In genomic region chr10:124228017-124228379, GRCh38 we compare ENCODE assay signal across 16 cellular contexts.
DNase-seq lines count a peak whose midpoint lies in the region; ATAC-seq and TF ChIP-seq lines count a peak whose summit lies in the region.
"Had no signal": no experiment of that assay in that cellular context is flagged by ENCODE, and none has a peak within 500 bp of the region (broad histone marks: within the 10 kb centered on the region; RNA-seq: fewer than 3 reads in every experiment).

No MANE protein-coding gene starts in this region.

- no peak for ATAC-seq in activated CD4-positive, alpha-beta T cell treated with anti-CD3 and anti-CD28 coated beads for 36 hours
- no peak for ATAC-seq in CD4-positive, CD25-positive, alpha-beta regulatory T cell (ENCODE audit: low read depth in 2 of 2)
- no peak for ATAC-seq in activated CD8-positive, alpha-beta T cell treated with anti-CD3 and anti-CD28 coated beads for 36 hours
- ATAC-seq in memory B cell (ENCODE audit: low read depth) (no peak), HG03196 (IDR thresholded peaks at IDR 0.05; ENCODE audit: unreplicated experiment) (no peak), body of pancreas (no peak)
- ATAC-seq: HepG2 had no signal

- CTCF ChIA-PET in activated CD4-positive, alpha-beta T cell treated with anti-CD3 and anti-CD28 coated beads for 36 hours (lab: Charles Lee), result no interaction called here
- CTCF ChIA-PET in activated CD8-positive, alpha-beta T cell treated with anti-CD3 and anti-CD28 coated beads for 36 hours (lab: Charles Lee), result no interaction called here

- intact Hi-C loops in activated CD4-positive, alpha-beta T cell treated with anti-CD3 and anti-CD28 coated beads for 36 hours (cut with DNase I, micrococcal nuclease), result loop anchor here in 1 of 2 experiments (5.0 to 10.0 kb wide), 2 partner anchors 233 to 504 kb away; no protein-coding TSS in a partner anchor
- intact Hi-C loops in activated CD8-positive, alpha-beta T cell treated with anti-CD3 and anti-CD28 coated beads for 36 hours (cut with micrococcal nuclease), result no loop called here
- intact Hi-C loops in body of pancreas (cut with DNase I), result no loop called here

- peaks cover 0 to 14% of the 10 kb centered on the region in 2 experiments for H3K9me3 ChIP-seq in CD4-positive, CD25-positive, alpha-beta regulatory T cell (ENCODE audit: control insufficient read depth in 2 of 2, low read length in 2 of 2)
- H3K9me3 ChIP-seq in body of pancreas, result no peaks in the 10 kb centered on the region
- H3K9me3 ChIP-seq: Caco-2, MG63 had no signal

- no peak overlapping the region for H3K27ac Mint-ChIP-seq in activated CD4-positive, alpha-beta T cell treated with anti-CD3 and anti-CD28 coated beads for 36 hours
- peak overlapping the region; percentile 84 to 100 (median 99) for H3K27ac Mint-ChIP-seq in CD4-positive, CD25-positive, alpha-beta regulatory T cell
- H3K27ac Mint-ChIP-seq in activated CD8-positive, alpha-beta T cell treated with anti-CD3 and anti-CD28 coated beads for 36 hours, result peak overlapping the region; percentile 19
- H3K27ac Mint-ChIP-seq in memory B cell, result peak overlapping the region; percentile 95

- no peak for TF ChIP-seq POLR2A in body of pancreas (IDR thresholded peaks at IDR 0.05)

- H3K36me3 ChIP-seq in CD4-positive, CD25-positive, alpha-beta regulatory T cell (ENCODE audit: control insufficient read depth, insufficient read depth, low read length), result no peaks in the 10 kb centered on the region
- H3K36me3 ChIP-seq in body of pancreas (replicated peaks in 1 of 2; ENCODE audit: insufficient read depth in 1 of 2, low read depth in 2 of 2), result no peaks in the 10 kb centered on the region
- H3K36me3 ChIP-seq: MG63 had no signal

- peaks cover 3% of the 10 kb centered on the region for H3K27me3 Mint-ChIP-seq in activated CD4-positive, alpha-beta T cell treated with anti-CD3 and anti-CD28 coated beads for 36 hours
- peaks cover 32% of the 10 kb centered on the region for H3K27me3 Mint-ChIP-seq in CD4-positive, CD25-positive, alpha-beta regulatory T cell
- no peaks in the 10 kb centered on the region for H3K27me3 Mint-ChIP-seq in activated CD8-positive, alpha-beta T cell treated with anti-CD3 and anti-CD28 coated beads for 36 hours
- H3K27me3 Mint-ChIP-seq in memory B cell, result no peaks in the 10 kb centered on the region

- H3K4me3 ChIP-seq in CD4-positive, CD25-positive, alpha-beta regulatory T cell (ENCODE audit: low read depth, low read length), result no peak overlapping the region
- H3K4me3 ChIP-seq in body of pancreas, result no peak overlapping the region
- H3K4me3 ChIP-seq: MG63, PC-9 had no signal

- H3K4me1 ChIP-seq in CD4-positive, CD25-positive, alpha-beta regulatory T cell (ENCODE audit: control insufficient read depth, insufficient read depth, low read length, poor library complexity, severe bottlenecking), result no peaks in the 10 kb centered on the region
- no peaks in the 10 kb centered on the region for H3K4me1 ChIP-seq in body of pancreas
- H3K4me1 ChIP-seq: Caco-2 had no signal

- H3K4me3 Mint-ChIP-seq in activated CD4-positive, alpha-beta T cell treated with anti-CD3 and anti-CD28 coated beads for 36 hours, result peak overlapping the region; percentile 1
- H3K4me3 Mint-ChIP-seq in CD4-positive, CD25-positive, alpha-beta regulatory T cell, result peak overlapping the region; percentile 66 to 99 (median 86)
- H3K4me3 Mint-ChIP-seq in activated CD8-positive, alpha-beta T cell treated with anti-CD3 and anti-CD28 coated beads for 36 hours, result peak overlapping the region; percentile 2
- no peak overlapping the region for H3K4me3 Mint-ChIP-seq in memory B cell

- no peak for DNase-seq in activated CD4-positive, alpha-beta T cell treated with anti-CD3 and anti-CD28 coated beads for 36 hours
- no peak for DNase-seq in activated CD4-positive, alpha-beta T cell treated with anti-CD3 and anti-CD28 coated beads for 48 hours
- DNase-seq in CD4-positive, CD25-positive, alpha-beta regulatory T cell, result no peak
- no peak for DNase-seq in activated CD8-positive, alpha-beta T cell treated with anti-CD3 and anti-CD28 coated beads for 36 hours
- DNase-seq in memory B cell (ENCODE audit: low spot score in 2 of 2), result no peak
- DNase-seq in NCI-H1436 (lab: John Stamatoyannopoulos, UW), result no peak
- no peak for DNase-seq in body of pancreas
- DNase-seq: Caco-2, MG63, NCI-H1930, NCI-H2171, NCI-H774, PC-9 had no signal

- H3K36me3 Mint-ChIP-seq in activated CD4-positive, alpha-beta T cell treated with anti-CD3 and anti-CD28 coated beads for 36 hours (ENCODE audit: low read depth), result no peaks in the 10 kb centered on the region
- peaks cover 3% of the 10 kb centered on the region for H3K36me3 Mint-ChIP-seq in CD4-positive, CD25-positive, alpha-beta regulatory T cell
- H3K36me3 Mint-ChIP-seq in activated CD8-positive, alpha-beta T cell treated with anti-CD3 and anti-CD28 coated beads for 36 hours (ENCODE audit: low read depth), result no peaks in the 10 kb centered on the region
- no peaks in the 10 kb centered on the region for H3K36me3 Mint-ChIP-seq in memory B cell

- TF ChIP-seq CTCF in activated CD8-positive, alpha-beta T cell treated with anti-CD3 and anti-CD28 coated beads for 36 hours (IDR thresholded peaks at IDR 0.05), result no peak
- no peak for TF ChIP-seq CTCF in body of pancreas (IDR thresholded peaks at IDR 0.05)

- 73 to 82% methylated on average over 2 of the region's 2 CpGs for WGBS in body of pancreas, 2 donors

- H3K9me3 Mint-ChIP-seq in activated CD4-positive, alpha-beta T cell treated with anti-CD3 and anti-CD28 coated beads for 36 hours (ENCODE audit: low read depth), result peaks cover 25% of the 10 kb centered on the region
- H3K9me3 Mint-ChIP-seq in CD4-positive, CD25-positive, alpha-beta regulatory T cell, result peaks cover 0 to 29% (median 6%) of the 10 kb centered on the region in 7 donors
- H3K9me3 Mint-ChIP-seq in activated CD8-positive, alpha-beta T cell treated with anti-CD3 and anti-CD28 coated beads for 36 hours, result peaks cover 21% of the 10 kb centered on the region
- H3K9me3 Mint-ChIP-seq in memory B cell, result peaks cover 6% of the 10 kb centered on the region

- no peaks in the 10 kb centered on the region for H3K27me3 ChIP-seq in CD4-positive, CD25-positive, alpha-beta regulatory T cell (ENCODE audit: control insufficient read depth, insufficient read depth, low read length)
- no peaks in the 10 kb centered on the region for H3K27me3 ChIP-seq in body of pancreas
- H3K27me3 ChIP-seq: MG63 had no signal

- POLR2A ChIA-PET in activated CD4-positive, alpha-beta T cell treated with anti-CD3 and anti-CD28 coated beads for 36 hours (lab: Charles Lee), result no interaction called here
- POLR2A ChIA-PET in activated CD8-positive, alpha-beta T cell treated with anti-CD3 and anti-CD28 coated beads for 36 hours (lab: Charles Lee), result interaction anchor here (0.5 kb wide), 1 partner anchor 1191 kb away, joined by 3 read pairs; no protein-coding TSS in a partner anchor

- no peaks in the 10 kb centered on the region for H3K4me1 Mint-ChIP-seq in activated CD4-positive, alpha-beta T cell treated with anti-CD3 and anti-CD28 coated beads for 36 hours
- peaks cover 3 to 17% (median 5%) of the 10 kb centered on the region in 4 donors for H3K4me1 Mint-ChIP-seq in CD4-positive, CD25-positive, alpha-beta regulatory T cell
- H3K4me1 Mint-ChIP-seq in activated CD8-positive, alpha-beta T cell treated with anti-CD3 and anti-CD28 coated beads for 36 hours (ENCODE audit: low read depth), result peaks cover 2% of the 10 kb centered on the region
- peaks cover 16% of the 10 kb centered on the region for H3K4me1 Mint-ChIP-seq in memory B cell

- no peak overlapping the region for H3K27ac ChIP-seq in CD4-positive, CD25-positive, alpha-beta regulatory T cell (ENCODE audit: insufficient read depth, low read length, poor library complexity, severe bottlenecking)
- no peak overlapping the region for H3K27ac ChIP-seq in body of pancreas
- H3K27ac ChIP-seq: C4-2B, PC-9 had no signal
